8 cellular contexts compared by ENCODE assay signal in the genomic region with DNA sequence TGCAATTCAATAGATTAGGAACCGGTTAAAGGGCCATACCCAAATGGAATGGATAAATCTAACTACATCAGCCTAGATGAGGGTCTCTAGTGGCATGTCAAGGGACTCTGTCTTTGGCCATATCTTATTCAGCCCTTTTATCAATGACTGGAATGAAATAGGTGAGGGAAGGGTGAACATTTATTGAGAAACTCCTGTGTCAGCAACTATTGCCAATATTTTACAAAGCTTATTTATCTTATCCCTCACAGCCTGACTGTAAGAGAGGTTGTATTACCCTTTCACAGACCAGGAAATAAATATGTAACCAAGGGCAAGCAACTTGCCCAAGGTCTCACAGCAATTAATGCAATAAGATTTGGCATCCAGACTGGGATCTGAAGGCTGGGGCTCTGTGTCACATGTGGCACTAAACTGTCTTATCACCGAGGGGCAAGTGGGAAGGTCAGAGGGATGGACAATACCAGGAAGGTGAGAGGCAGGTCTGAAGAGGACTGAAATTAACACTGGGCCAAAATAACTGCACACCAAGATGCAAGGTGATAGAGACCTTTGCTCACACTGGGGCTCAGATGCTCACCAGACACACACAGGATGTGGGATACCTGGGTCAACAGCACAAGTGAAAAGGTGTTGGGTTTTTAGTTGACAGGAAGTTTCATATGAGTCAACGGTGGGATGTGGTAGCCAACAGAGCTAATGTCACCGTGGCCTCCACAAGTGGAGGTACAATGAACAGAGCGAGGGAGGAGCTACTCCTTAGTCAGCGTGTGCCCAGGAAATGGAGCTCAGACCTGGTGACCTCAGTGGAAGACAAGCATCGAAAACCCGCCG.
DNase-seq lines count a peak whose midpoint lies in the region; ATAC-seq, FAIRE-seq and TF ChIP-seq lines count a peak whose summit lies in the region.

No MANE protein-coding gene starts in this region.

- intact Hi-C loops in esophagus squamous epithelium (cut with DNase I): no loop called here

- peaks cover 0 to 28% (median 0%) of the 10 kb centered on the region in 4 donors for H3K27me3 ChIP-seq in esophagus squamous epithelium

- FAIRE-seq in HTR-8/SVneo (lab: Jason Lieb, UNC): no peak

- H3K27ac ChIP-seq in esophagus squamous epithelium: no peak overlapping the region

- H3K36me3 Mint-ChIP-seq in natural killer cell treated with Interleukin-12 subunit alpha and Interleukin-12 subunit beta and Interleukin-15 and Interleukin-18, amount 100 ng/mL, for 72 hours: peaks cover 14% of the 10 kb centered on the region
- H3K36me3 Mint-ChIP-seq in osteocyte (ENCODE audit: unreplicated experiment): no peaks in the 10 kb centered on the region

- no peaks in the 10 kb centered on the region for H3K36me3 ChIP-seq in esophagus squamous epithelium

- ATAC-seq in GM18873 (IDR thresholded peaks at IDR 0.05; ENCODE audit: low FRiP score, unreplicated experiment) (peak; percentile 79), HG03066 (IDR thresholded peaks at IDR 0.05; ENCODE audit: low read depth, unreplicated experiment) (peak; percentile 93)
- ATAC-seq in natural killer cell treated with Interleukin-12 subunit alpha and Interleukin-12 subunit beta and Interleukin-15 and Interleukin-18, amount 100 ng/mL, for 72 hours: peak; percentile 93 to 96

- TF ChIP-seq POLR2A in esophagus squamous epithelium (IDR thresholded peaks at IDR 0.05): no peak

- H3K4me3 Mint-ChIP-seq in natural killer cell treated with Interleukin-12 subunit alpha and Interleukin-12 subunit beta and Interleukin-15 and Interleukin-18, amount 100 ng/mL, for 72 hours: peak overlapping the region; percentile 58
- H3K4me3 Mint-ChIP-seq in osteocyte (ENCODE audit: unreplicated experiment): no peak overlapping the region

- H3K27ac Mint-ChIP-seq in natural killer cell treated with Interleukin-12 subunit alpha and Interleukin-12 subunit beta and Interleukin-15 and Interleukin-18, amount 100 ng/mL, for 72 hours: peak overlapping the region; percentile 46 to 66
- H3K27ac Mint-ChIP-seq in osteocyte (ENCODE audit: unreplicated experiment): no peak overlapping the region

- no peaks in the 10 kb centered on the region for H3K9me3 Mint-ChIP-seq in natural killer cell treated with Interleukin-12 subunit alpha and Interleukin-12 subunit beta and Interleukin-15 and Interleukin-18, amount 100 ng/mL, for 72 hours
- H3K9me3 Mint-ChIP-seq in osteocyte (ENCODE audit: unreplicated experiment): no peaks in the 10 kb centered on the region

- H3K9me3 ChIP-seq in esophagus squamous epithelium: peaks cover 0 to 2% (median 2%) of the 10 kb centered on the region in 3 donors

- H3K4me1 ChIP-seq in esophagus squamous epithelium: peaks cover 0 to 15% (median 6%) of the 10 kb centered on the region in 3 donors

- H3K4me3 ChIP-seq in esophagus squamous epithelium: no peak overlapping the region

- DNase-seq in activated CD4-positive, alpha-beta T cell treated with anti-CD3 and anti-CD28 coated beads, Interleukin-2, amount 50 U/mL, for 4 hours: peak; percentile 48 to 57
- DNase-seq in natural killer cell treated with Interleukin-12 subunit alpha and Interleukin-12 subunit beta and Interleukin-15 and Interleukin-18, amount 100 ng/mL, for 72 hours (ENCODE audit: low spot score): peak; percentile 77
- DNase-seq in HTR-8/SVneo (ENCODE audit: insufficient read length, low spot score) (no peak), EL (no peak), osteocyte (ENCODE audit: extremely low spot score, unreplicated experiment) (no peak), esophagus squamous epithelium (lab: John Stamatoyannopoulos, UW) (no peak)

- peaks cover 53 to 63% of the 10 kb centered on the region in 2 donors for H3K4me1 Mint-ChIP-seq in natural killer cell treated with Interleukin-12 subunit alpha and Interleukin-12 subunit beta and Interleukin-15 and Interleukin-18, amount 100 ng/mL, for 72 hours (ENCODE audit: low read depth in 2 of 2)
- peaks cover 1% of the 10 kb centered on the region for H3K4me1 Mint-ChIP-seq in osteocyte (ENCODE audit: unreplicated experiment)

- no peak for TF ChIP-seq CTCF in osteocyte (IDR thresholded peaks at IDR 0.05)
- TF ChIP-seq CTCF in esophagus squamous epithelium (IDR thresholded peaks at IDR 0.05): no peak

- H3K27me3 Mint-ChIP-seq in natural killer cell treated with Interleukin-12 subunit alpha and Interleukin-12 subunit beta and Interleukin-15 and Interleukin-18, amount 100 ng/mL, for 72 hours: peaks cover 0 to 12% of the 10 kb centered on the region in 2 donors
- H3K27me3 Mint-ChIP-seq in osteocyte (ENCODE audit: unreplicated experiment): peaks cover 55% of the 10 kb centered on the region

- 57 to 66% methylated on average over 9 of the region's 9 CpGs for WGBS in esophagus squamous epithelium, 2 donors

Comparison
In these comparisons a context has a peak if more than half of its experiments do, and no peak if none do; other contexts are left out.
1. DNase-seq: peak in activated CD4-positive, alpha-beta T cell treated with anti-CD3 and anti-CD28 coated beads, Interleukin-2, amount 50 U/mL, for 4 hours (2 of 2) and natural killer cell treated with Interleukin-12 subunit alpha and Interleukin-12 subunit beta and Interleukin-15 and Interleukin-18, amount 100 ng/mL, for 72 hours (single experiment); none in HTR-8/SVneo (single experiment), EL (single experiment), osteocyte (single experiment) and esophagus squamous epithelium (single experiment).
2. Peak in every context shown above with its lines, with median percentiles within 50 percentile points of each other: ATAC-seq.